ENCODE assay signal across 15 cellular contexts in genomic region chr5:10984021-10984420, GRCh38.
DNase-seq lines count a peak whose midpoint lies in the region; ATAC-seq and TF ChIP-seq lines count a peak whose summit lies in the region.
"Had no signal": no experiment of that assay in that cellular context is flagged by ENCODE, and none has a peak within 500 bp of the region (broad histone marks: within the 10 kb centered on the region; RNA-seq: fewer than 3 reads in every experiment).

No MANE protein-coding gene starts in this region.

- H3K27ac Mint-ChIP-seq in progenitor cell of endocrine pancreas: peak overlapping the region; percentile 8
- H3K27ac Mint-ChIP-seq: B cell; CD4-positive, alpha-beta T cell; HFFc6 had no signal

- no peak overlapping the region for H3K4me3 Mint-ChIP-seq in progenitor cell of endocrine pancreas (ENCODE audit: low read depth)
- H3K4me3 Mint-ChIP-seq: B cell; CD4-positive, alpha-beta T cell; CD8-positive, alpha-beta memory T cell; HFFc6 had no signal

- H3K4me1 Mint-ChIP-seq in progenitor cell of endocrine pancreas (ENCODE audit: low read depth): peaks cover 16% of the 10 kb centered on the region

- DNase-seq in NCI-H2171 treated with DMSO at 0.1 percent for 48 hours (lab: John Stamatoyannopoulos, UW): peak; percentile 34
- no peak for DNase-seq in NCI-H2171 (lab: John Stamatoyannopoulos, UW)
- peak; percentile 72 for DNase-seq in left kidney (ENCODE audit: low read depth, low spot score)
- DNase-seq in progenitor cell of endocrine pancreas (ENCODE audit: low spot score, unreplicated experiment): no peak
- no peak for DNase-seq in NOMO-1 (lab: John Stamatoyannopoulos, UW; ENCODE audit: unreplicated experiment in 2 of 2)
- DNase-seq: CD4-positive, alpha-beta T cell; CD8-positive, alpha-beta memory T cell; DMS 273 treated with DMSO at 0.1 percent for 48 hours; DMS79; EL; GF-D8; GOT3; HFFc6 had no signal

- no peak for ATAC-seq in HG02852 (IDR thresholded peaks at IDR 0.05; ENCODE audit: unreplicated experiment)

- H3K36me3 Mint-ChIP-seq in progenitor cell of endocrine pancreas (ENCODE audit: insufficient read depth): peaks cover 27% of the 10 kb centered on the region
- H3K36me3 Mint-ChIP-seq: CD8-positive, alpha-beta memory T cell had no signal

- no peak for TF ChIP-seq CTCF in progenitor cell of endocrine pancreas (IDR thresholded peaks at IDR 0.05; ENCODE audit: unreplicated experiment)

- H3K9me3 Mint-ChIP-seq in progenitor cell of endocrine pancreas (ENCODE audit: low read depth): no peaks in the 10 kb centered on the region
- H3K9me3 Mint-ChIP-seq: CD4-positive, alpha-beta T cell; CD8-positive, alpha-beta memory T cell; HFFc6 had no signal

- H3K27me3 Mint-ChIP-seq in progenitor cell of endocrine pancreas: no peaks in the 10 kb centered on the region

Comparison
In these comparisons a context has a peak if more than half of its experiments do, and no peak if none do; other contexts are left out.
1. DNase-seq: peak in NCI-H2171 treated with DMSO at 0.1 percent for 48 hours (single experiment) and left kidney (single experiment); none in NCI-H2171 (single experiment), progenitor cell of endocrine pancreas (single experiment) and NOMO-1 (0 of 2).